Comparison of ENCODE assay signal across 9 cellular contexts in genomic region chr11:59429924-59430516, GRCh38. TPM values are rescaled to one million over a fixed set of nuclear protein-coding genes. Genes with fewer than 3 reads are reported as not detected.
DNase-seq lines count a peak whose midpoint lies in the region; ATAC-seq and TF ChIP-seq lines count a peak whose summit lies in the region.
"Had no signal": no experiment of that assay in that cellular context is flagged by ENCODE, and none has a peak within 500 bp of the region (broad histone marks: within the 10 kb centered on the region; RNA-seq: fewer than 3 reads in every experiment).

No MANE protein-coding gene starts in this region.

- CTCF ChIA-PET in activated naive CD4-positive, alpha-beta T cell treated with anti-CD3 and anti-CD28 coated beads for 36 hours (lab: Charles Lee) = interaction anchor here (0.6 to 3.5 kb wide), 9 partner anchors 29 to 259 kb away, joined by 3 to 24 read pairs (median 3); partner anchors contain the start of gene DTX4

- intact Hi-C loops in activated naive CD4-positive, alpha-beta T cell treated with anti-CD3 and anti-CD28 coated beads for 36 hours (cut with micrococcal nuclease) = loop anchor here (1.0 kb wide), 4 partner anchors 146 to 259 kb away; no protein-coding TSS in a partner anchor

- H3K4me3 ChIP-seq in RWPE2 (ENCODE audit: severe bottlenecking) = no peak overlapping the region

- H3K27ac Mint-ChIP-seq in activated naive CD4-positive, alpha-beta T cell treated with anti-CD3 and anti-CD28 coated beads for 36 hours = no peak overlapping the region
- no peak overlapping the region for H3K27ac Mint-ChIP-seq in naive thymus-derived CD8-positive, alpha-beta T cell

- no peaks in the 10 kb centered on the region for H3K4me1 ChIP-seq in RWPE2 (ENCODE audit: insufficient read depth, poor library complexity, severe bottlenecking)

- no peaks in the 10 kb centered on the region for H3K36me3 ChIP-seq in RWPE2 (ENCODE audit: low read depth)

- no peaks in the 10 kb centered on the region for H3K4me1 Mint-ChIP-seq in activated naive CD4-positive, alpha-beta T cell treated with anti-CD3 and anti-CD28 coated beads for 36 hours (ENCODE audit: low read depth)
- no peaks in the 10 kb centered on the region for H3K4me1 Mint-ChIP-seq in naive thymus-derived CD8-positive, alpha-beta T cell

- TF ChIP-seq CTCF in RWPE2 (IDR thresholded peaks at IDR 0.05; ENCODE audit: poor library complexity, severe bottlenecking) = peak; percentile 93

- ATAC-seq in GM21423 (IDR thresholded peaks at IDR 0.05; ENCODE audit: unreplicated experiment) (peak; percentile 73), RWPE2 (ENCODE audit: low read depth) (peak; percentile 59; the same call in 1 of the 3 replicates)
- peak; percentile 60 to 70 for ATAC-seq in naive thymus-derived CD8-positive, alpha-beta T cell

- POLR2A ChIA-PET in naive thymus-derived CD8-positive, alpha-beta T cell (lab: Charles Lee) = interaction anchor here (1.1 kb wide), 1 partner anchor 259 kb away, joined by 3 read pairs; no protein-coding TSS in a partner anchor

- peaks cover 5% of the 10 kb centered on the region for H3K27me3 ChIP-seq in RWPE2 (ENCODE audit: insufficient read depth, poor library complexity, severe bottlenecking)

- no peaks in the 10 kb centered on the region for H3K36me3 Mint-ChIP-seq in activated naive CD4-positive, alpha-beta T cell treated with anti-CD3 and anti-CD28 coated beads for 36 hours (ENCODE audit: low read depth)
- no peaks in the 10 kb centered on the region for H3K36me3 Mint-ChIP-seq in naive thymus-derived CD8-positive, alpha-beta T cell

- H3K4me3 Mint-ChIP-seq in activated naive CD4-positive, alpha-beta T cell treated with anti-CD3 and anti-CD28 coated beads for 36 hours = no peak overlapping the region
- no peak overlapping the region for H3K4me3 Mint-ChIP-seq in naive thymus-derived CD8-positive, alpha-beta T cell

- no peaks in the 10 kb centered on the region for H3K9me3 Mint-ChIP-seq in activated naive CD4-positive, alpha-beta T cell treated with anti-CD3 and anti-CD28 coated beads for 36 hours
- H3K9me3 Mint-ChIP-seq in naive thymus-derived CD8-positive, alpha-beta T cell = no peaks in the 10 kb centered on the region

- no peaks in the 10 kb centered on the region for H3K9me3 ChIP-seq in RWPE2 (ENCODE audit: severe bottlenecking)

- no peak overlapping the region for H3K27ac ChIP-seq in RWPE2 (ENCODE audit: poor library complexity, severe bottlenecking)

- peak; percentile 59 for DNase-seq in activated naive CD4-positive, alpha-beta T cell treated with anti-CD3 and anti-CD28 coated beads for 36 hours
- DNase-seq in activated naive CD4-positive, alpha-beta T cell treated with Interleukin-2 at 50 U/mL for 16 hours = no peak
- DNase-seq in KG1 (lab: John Stamatoyannopoulos, UW) = peak; percentile 71
- no peak for DNase-seq in RWPE2 (ENCODE audit: low spot score)
- DNase-seq in dedifferentiated amniotic fluid mesenchymal stem cell (ENCODE audit: extremely low spot score) = peak; percentile 17
- peak in 8 of 10 donors; percentile 12 to 66 (median 48) for DNase-seq in naive thymus-derived CD8-positive, alpha-beta T cell
- no peak for DNase-seq in ureter (ENCODE audit: low spot score)

- peaks cover 2% of the 10 kb centered on the region for H3K27me3 Mint-ChIP-seq in activated naive CD4-positive, alpha-beta T cell treated with anti-CD3 and anti-CD28 coated beads for 36 hours (ENCODE audit: low read depth)
- peaks cover 2 to 27% (median 3%) of the 10 kb centered on the region in 5 donors for H3K27me3 Mint-ChIP-seq in naive thymus-derived CD8-positive, alpha-beta T cell

RNA-seq across cellular contexts. Expression of gene OR5A2, which starts 3.8 kb away (rescaled TPM):
- total RNA-seq in activated naive CD4-positive, alpha-beta T cell treated with anti-CD3 and anti-CD28 coated beads for 36 hours = not detected
- not detected for total RNA-seq in naive thymus-derived CD8-positive, alpha-beta T cell
- not detected for polyA plus RNA-seq in naive thymus-derived CD8-positive, alpha-beta T cell
- total RNA-seq in ureter = not detected
- total RNA-seq: mononuclear cell had no signal

RNA-seq across cellular contexts. Expression of gene OR5A1, which starts 6.2 kb away (rescaled TPM):
- total RNA-seq in activated naive CD4-positive, alpha-beta T cell treated with anti-CD3 and anti-CD28 coated beads for 36 hours = not detected
- not detected for total RNA-seq in naive thymus-derived CD8-positive, alpha-beta T cell
- polyA plus RNA-seq in naive thymus-derived CD8-positive, alpha-beta T cell = not detected
- not detected for total RNA-seq in ureter

RNA-seq across cellular contexts. Expression of gene OR4D6, which starts 26.7 kb away (rescaled TPM):
- not detected for total RNA-seq in activated naive CD4-positive, alpha-beta T cell treated with anti-CD3 and anti-CD28 coated beads for 36 hours
- total RNA-seq in naive thymus-derived CD8-positive, alpha-beta T cell = not detected
- polyA plus RNA-seq in naive thymus-derived CD8-positive, alpha-beta T cell = not detected
- not detected for total RNA-seq in ureter
- total RNA-seq: mononuclear cell had no signal

RNA-seq across cellular contexts. Expression of gene OR4D10, which starts 43.1 kb away (rescaled TPM):
- not detected for total RNA-seq in activated naive CD4-positive, alpha-beta T cell treated with anti-CD3 and anti-CD28 coated beads for 36 hours
- not detected for total RNA-seq in naive thymus-derived CD8-positive, alpha-beta T cell
- polyA plus RNA-seq in naive thymus-derived CD8-positive, alpha-beta T cell = not detected
- not detected for total RNA-seq in ureter
- total RNA-seq: mononuclear cell had no signal

Comparison
In these comparisons a context has a peak if more than half of its experiments do, and no peak if none do; other contexts are left out.
1. DNase-seq: peak in activated naive CD4-positive, alpha-beta T cell treated with anti-CD3 and anti-CD28 coated beads for 36 hours (single experiment), KG1 (single experiment), dedifferentiated amniotic fluid mesenchymal stem cell (single experiment) and naive thymus-derived CD8-positive, alpha-beta T cell (8 of 10); none in activated naive CD4-positive, alpha-beta T cell treated with Interleukin-2 at 50 U/mL for 16 hours (single experiment), RWPE2 (single experiment) and ureter (single experiment).
2. Peak in every context shown above with its lines, with median percentiles within 50 percentile points of each other: ATAC-seq.